Comparison of ENCODE assay signal across 13 cellular contexts in genomic region chr2:237706257-237706656, GRCh38.
A peak's percentile ranks its signal among the peaks of the same experiment; 100 is the strongest.
DNase-seq lines count a peak whose midpoint lies in the region; ATAC-seq, FAIRE-seq and TF ChIP-seq lines count a peak whose summit lies in the region.
"Had no signal": no experiment of that assay in that cellular context is flagged by ENCODE, and none has a peak within 500 bp of the region (broad histone marks: within the 10 kb centered on the region; RNA-seq: fewer than 3 reads in every experiment).

No MANE protein-coding gene starts in this region.

- H3K9me3 ChIP-seq in CD4-positive, alpha-beta memory T cell (ENCODE audit: control insufficient read depth in 1 of 2, low read length in 2 of 2) = no peaks in the 10 kb centered on the region
- H3K9me3 ChIP-seq in IMR-90 (ENCODE audit: control insufficient read depth, insufficient read depth, low read length) = no peaks in the 10 kb centered on the region
- H3K9me3 ChIP-seq in H1 (ENCODE audit: insufficient read depth in 2 of 2, low read depth in 1 of 2, low read length in 1 of 2) = no peaks in the 10 kb centered on the region
- H3K9me3 ChIP-seq in skeletal muscle tissue (ENCODE audit: control insufficient read depth in 3 of 3, low read length in 3 of 3) = no peaks in the 10 kb centered on the region
- H3K9me3 ChIP-seq in SJCRH30 (replicated peaks) = no peaks in the 10 kb centered on the region
- H3K9me3 ChIP-seq in pancreas = no peaks in the 10 kb centered on the region
- H3K9me3 ChIP-seq: Caco-2 had no signal

- DNase-seq in CD4-positive, alpha-beta memory T cell = no peak
- DNase-seq in IMR-90 (no peak), H1 (ENCODE audit: low read depth in 1 of 2, low spot score in 2 of 2) (no peak), SJCRH30 (no peak), NCI-H2196 treated with DMSO at 0.1 percent for 48 hours (lab: John Stamatoyannopoulos, UW; ENCODE audit: unreplicated experiment) (no peak), pancreas (no peak)
- DNase-seq: Caco-2; KBM-7; mesendoderm; NCI-H1694; NCI-H774; stimulated activated naive CD4-positive, alpha-beta T cell had no signal

- WGBS in IMR-90 (ENCODE audit: extremely low coverage in 2 of 2, insufficient read length in 1 of 2), 2 experiments = 93% methylated on average over 5 of the region's 5 CpGs; no CpG with 5 or more reads in 1 of the 2 experiments
- WGBS in H1 (ENCODE audit: extremely low coverage in 1 of 2, insufficient coverage in 1 of 2, insufficient read length in 1 of 2, insufficient replicate concordance in 2 of 2, low coverage in 1 of 2, low lambda C conversion rate in 2 of 2, missing lambda C conversion rate in 1 of 2), 2 experiments = 90% methylated on average over 5 of the region's 5 CpGs; no CpG with 5 or more reads in 1 of the 2 experiments
- 95 to 96% methylated on average over 5 of the region's 5 CpGs for WGBS in pancreas, 2 donors

- H2BK12ac ChIP-seq in H1 (ENCODE audit: low read depth, low read length) = no peak overlapping the region

- no peak overlapping the region for H2BK15ac ChIP-seq in IMR-90 (ENCODE audit: low read depth, low read length)
- no peak overlapping the region for H2BK15ac ChIP-seq in H1 (ENCODE audit: low read length)

- peaks cover 71% of the 10 kb centered on the region for H3K4me1 ChIP-seq in CD4-positive, alpha-beta memory T cell (ENCODE audit: insufficient read depth, low read length)
- H3K4me1 ChIP-seq in IMR-90 (ENCODE audit: control insufficient read depth, insufficient read depth, low read length) = peaks cover 41% of the 10 kb centered on the region
- peaks cover 11 to 25% (median 21%) of the 10 kb centered on the region in 4 experiments for H3K4me1 ChIP-seq in H1 (replicated peaks in 1 of 4; ENCODE audit: control insufficient read depth in 3 of 4, insufficient read depth in 4 of 4, low read length in 3 of 4)
- peaks cover 68 to 78% (median 78%) of the 10 kb centered on the region in 3 donors for H3K4me1 ChIP-seq in skeletal muscle tissue (ENCODE audit: control insufficient read depth in 3 of 3, insufficient read depth in 3 of 3, low read length in 3 of 3)
- H3K4me1 ChIP-seq in SJCRH30 = peaks cover 23% of the 10 kb centered on the region
- H3K4me1 ChIP-seq in pancreas = peaks cover 7 to 22% (median 16%) of the 10 kb centered on the region in 3 donors

- in situ Hi-C loops in IMR-90 (cut with MboI; ENCODE audit: low sequenced_read_pairs) = no loop called here

- H3K27me3 Mint-ChIP-seq in CD4-positive, alpha-beta memory T cell = no peaks in the 10 kb centered on the region

- peak overlapping the region; percentile 47 to 96 (median 92) for H3K27ac Mint-ChIP-seq in CD4-positive, alpha-beta memory T cell

- no peaks in the 10 kb centered on the region for H3K23me2 ChIP-seq in H1 (ENCODE audit: low read depth, low read length)

- H3K4me2 ChIP-seq in IMR-90 (ENCODE audit: low read depth, low read length) = no peak overlapping the region
- no peak overlapping the region for H3K4me2 ChIP-seq in H1 (ENCODE audit: insufficient read depth in 1 of 2, low read depth in 2 of 2, low read length in 2 of 2)

- CTCF ChIA-PET in CD4-positive, alpha-beta memory T cell (lab: Charles Lee; ENCODE audit: partially characterized antibody) = interaction anchor here (3.9 to 8.0 kb wide), 3 partner anchors 9 to 39 kb away, joined by 16 to 82 read pairs (median 30); no protein-coding TSS in a partner anchor
- CTCF ChIA-PET in IMR-90 (lab: Yijun Ruan, JAX) = interaction anchor here (0.6 kb wide), 1 partner anchor 17 kb away, joined by 3 read pairs; no protein-coding TSS in a partner anchor
- CTCF ChIA-PET in H1 (lab: Charles Lee; ENCODE audit: partially characterized antibody) = interaction anchor here (1.2 to 1.7 kb wide), 2 partner anchors 18 to 25 kb away, joined by 3 to 4 read pairs; no protein-coding TSS in a partner anchor

- H3K14ac ChIP-seq in IMR-90 (replicated peaks; ENCODE audit: low read depth, low read length) = no peak overlapping the region
- H3K14ac ChIP-seq in H1 (ENCODE audit: insufficient read length) = no peak overlapping the region

- H2BK120ac ChIP-seq in IMR-90 (ENCODE audit: low read depth, low read length) (no peak overlapping the region), H1 (replicated peaks; ENCODE audit: low read depth, low read length) (no peak overlapping the region)

- H3K79me1 ChIP-seq in IMR-90 (ENCODE audit: low read depth in 1 of 2, low read length in 2 of 2) = peaks cover 5 to 94% of the 10 kb centered on the region in 2 experiments
- H3K79me1 ChIP-seq in H1 (ENCODE audit: low read depth, low read length) = peaks cover 17% of the 10 kb centered on the region

- H3K79me2 ChIP-seq in H1 (ENCODE audit: control insufficient read depth in 1 of 2, insufficient read depth in 2 of 2, low read length in 2 of 2) = peaks cover 0 to 58% of the 10 kb centered on the region in 2 experiments; a peak in 2 of 4 replicates

- no peak overlapping the region for H2AK9ac ChIP-seq in IMR-90 (replicated peaks; ENCODE audit: low read depth, low read length, poor library complexity)

- no peak overlapping the region for H3K56ac ChIP-seq in IMR-90 (ENCODE audit: extremely low read depth, insufficient read depth, low read length)
- no peak overlapping the region for H3K56ac ChIP-seq in H1 (replicated peaks; ENCODE audit: insufficient read length, low read depth, low read length)

- no TSS peak for BruUV-seq in IMR-90 (replicated peaks; lab: Mats Ljungman, UMichigan)

- H3K4ac ChIP-seq in IMR-90 (ENCODE audit: low read depth, low read length) = no peak overlapping the region; the same call in 1 of the 2 replicates
- H3K4ac ChIP-seq in H1 (replicated peaks; ENCODE audit: insufficient read length, low read depth, low read length) = no peak overlapping the region

- H2AK5ac ChIP-seq in IMR-90 (ENCODE audit: low read depth, low read length) = peak overlapping the region; percentile 30; the same call in 1 of the 2 replicates
- peak overlapping the region; percentile 91; the same call in 1 of the 2 replicates for H2AK5ac ChIP-seq in H1 (ENCODE audit: low read depth, low read length)

- no peak for FAIRE-seq in H1 (lab: Jason Lieb, UNC)
- FAIRE-seq in pancreas (lab: Jason Lieb, UNC) = no peak

- peaks cover 52 to 84% (median 71%) of the 10 kb centered on the region in 4 donors for H3K4me1 Mint-ChIP-seq in CD4-positive, alpha-beta memory T cell

- H3K4me3 Mint-ChIP-seq in CD4-positive, alpha-beta memory T cell = peak overlapping the region in 6 of 8 donors; percentile 10 to 73 (median 42)

- H3K9me3 Mint-ChIP-seq in CD4-positive, alpha-beta memory T cell = peaks cover 0 to 3% (median 0%) of the 10 kb centered on the region in 8 donors

- peaks cover 7 to 48% of the 10 kb centered on the region in 2 donors for H3K36me3 Mint-ChIP-seq in CD4-positive, alpha-beta memory T cell

- no peak for TF ChIP-seq EP300 in H1 (IDR thresholded peaks at IDR 0.05; ENCODE audit: borderline replicate concordance in 1 of 2, low read depth in 2 of 2, low read length in 2 of 2)

- peak overlapping the region; percentile 27 for H3K27ac ChIP-seq in CD4-positive, alpha-beta memory T cell (ENCODE audit: low read depth, low read length)
- H3K27ac ChIP-seq in IMR-90 (ENCODE audit: insufficient read depth, low read length) = no peak overlapping the region
- H3K27ac ChIP-seq in H1 (ENCODE audit: low read depth, low read length) = no peak overlapping the region
- peak overlapping the region; percentile 42 for H3K27ac ChIP-seq in skeletal muscle tissue (ENCODE audit: low read depth, low read length)
- no peak overlapping the region for H3K27ac ChIP-seq in SJCRH30
- H3K27ac ChIP-seq in pancreas = no peak overlapping the region

- peaks cover 16% of the 10 kb centered on the region for H3K36me3 ChIP-seq in CD4-positive, alpha-beta memory T cell (ENCODE audit: insufficient read depth, low read length)
- H3K36me3 ChIP-seq in IMR-90 (ENCODE audit: control insufficient read depth, insufficient read depth, low read length) = peaks cover 11% of the 10 kb centered on the region
- no peaks in the 10 kb centered on the region for H3K36me3 ChIP-seq in H1 (ENCODE audit: control insufficient read depth in 2 of 4, insufficient read depth in 4 of 4, low read length in 3 of 4)
- peaks cover 2 to 11% (median 6%) of the 10 kb centered on the region in 3 donors for H3K36me3 ChIP-seq in skeletal muscle tissue (ENCODE audit: control insufficient read depth in 3 of 3, insufficient read depth in 3 of 3, low read length in 3 of 3)
- peaks cover 17% of the 10 kb centered on the region; the same call in 1 of the 2 replicates for H3K36me3 ChIP-seq in SJCRH30
- H3K36me3 ChIP-seq in pancreas = no peaks in the 10 kb centered on the region

- H2BK20ac ChIP-seq in IMR-90 (ENCODE audit: low read depth, low read length) = no peak overlapping the region
- H2BK20ac ChIP-seq in H1 (ENCODE audit: low read length) = no peak overlapping the region

- no peak overlapping the region for H4K91ac ChIP-seq in IMR-90 (ENCODE audit: insufficient read depth, low read depth, low read length)
- H4K91ac ChIP-seq in H1 (replicated peaks; ENCODE audit: insufficient read length, low read length) = no peak overlapping the region

- ATAC-seq in IMR-90 (ENCODE audit: low read depth) (no peak), pancreas (no peak)

- H2AFZ ChIP-seq in IMR-90 (replicated peaks; ENCODE audit: low read length, poor library complexity) = no peak overlapping the region
- H2AFZ ChIP-seq in H1 (ENCODE audit: low read length) = no peak overlapping the region

- H3K9ac ChIP-seq in IMR-90 (ENCODE audit: low read depth, low read length) = no peak overlapping the region
- no peak overlapping the region for H3K9ac ChIP-seq in H1 (replicated peaks in 1 of 4; ENCODE audit: extremely low read depth in 1 of 4, low read depth in 3 of 4, low read length in 3 of 4)
- H3K9ac ChIP-seq in skeletal muscle tissue (ENCODE audit: low read depth in 1 of 3, low read length in 3 of 3) = no peak overlapping the region

- dilution Hi-C loops in IMR-90 (cut with HindIII; ENCODE audit: low sequenced_read_pairs, unreplicated experiment) = no loop called here

- no peak overlapping the region for H4K8ac ChIP-seq in IMR-90 (ENCODE audit: low read depth in 2 of 2, low read length in 2 of 2)
- no peak overlapping the region for H4K8ac ChIP-seq in H1 (ENCODE audit: extremely low read depth, insufficient read depth, low read length)

- H3K18ac ChIP-seq in IMR-90 (ENCODE audit: low read depth, low read length) (no peak overlapping the region), H1 (ENCODE audit: extremely low read depth, low read length) (no peak overlapping the region)

- POLR2A ChIA-PET in CD4-positive, alpha-beta memory T cell (lab: Charles Lee; ENCODE audit: partially characterized antibody) = interaction anchor here (1.7 to 15.1 kb wide), 2 partner anchors 14 to 33 kb away, joined by 5 to 210 read pairs; no protein-coding TSS in a partner anchor
- POLR2A ChIA-PET in IMR-90 (lab: Charles Lee; ENCODE audit: unreplicated experiment) = no interaction called here
- POLR2A ChIA-PET in H1 (lab: Charles Lee; ENCODE audit: partially characterized antibody) = no interaction called here

- H4K5ac ChIP-seq in IMR-90 (ENCODE audit: low read depth, low read length) (no peak overlapping the region), H1 (ENCODE audit: insufficient read length, low read depth, low read length) (no peak overlapping the region)

- H2BK5ac ChIP-seq in IMR-90 (ENCODE audit: low read depth, low read length, poor library complexity, severe bottlenecking) = no peak overlapping the region
- H2BK5ac ChIP-seq in H1 (ENCODE audit: low read depth, low read length) = peak overlapping the region; percentile 39; the same call in 1 of the 2 replicates

- intact Hi-C loops in CD4-positive, alpha-beta memory T cell (cut with micrococcal nuclease) = loop anchor here (5.0 kb wide), 1 partner anchor 34 kb away; no protein-coding TSS in a partner anchor
- intact Hi-C loops in IMR-90 (cut with micrococcal nuclease) = no loop called here
- intact Hi-C loops in pancreas (cut with DNase I) = no loop called here

- no peak for TF ChIP-seq RAD21 in IMR-90 (IDR thresholded peaks at IDR 0.05; ENCODE audit: low read length)
- no peak for TF ChIP-seq RAD21 in H1 (IDR thresholded peaks at IDR 0.05 in 1 of 2, conservative IDR thresholded peaks at IDR 0.05 in 1 of 2; ENCODE audit: low read depth in 2 of 2, low read length in 2 of 2)

- H3K23ac ChIP-seq in IMR-90 (ENCODE audit: low read depth, low read length) (no peak overlapping the region), H1 (ENCODE audit: insufficient read length) (no peak overlapping the region)

- H3K9me1 ChIP-seq in IMR-90 (ENCODE audit: insufficient read depth, low read length) = peaks cover 33% of the 10 kb centered on the region

- no peaks in the 10 kb centered on the region for H3K27me3 ChIP-seq in CD4-positive, alpha-beta memory T cell (ENCODE audit: insufficient read depth, low read length)
- H3K27me3 ChIP-seq in IMR-90 (ENCODE audit: control insufficient read depth, insufficient read depth, low read length) = no peaks in the 10 kb centered on the region
- H3K27me3 ChIP-seq in H1 (replicated peaks in 1 of 4; ENCODE audit: control insufficient read depth in 3 of 4, extremely low read depth in 1 of 4, insufficient read depth in 3 of 4, low read length in 3 of 4) = no peaks in the 10 kb centered on the region
- H3K27me3 ChIP-seq in skeletal muscle tissue (ENCODE audit: control insufficient read depth in 3 of 3, insufficient read depth in 3 of 3, low read length in 3 of 3) = no peaks in the 10 kb centered on the region
- no peaks in the 10 kb centered on the region for H3K27me3 ChIP-seq in SJCRH30
- H3K27me3 ChIP-seq in pancreas = no peaks in the 10 kb centered on the region

- TF ChIP-seq POLR2A in IMR-90 (IDR thresholded peaks at IDR 0.05; ENCODE audit: low read depth, low read length) (no peak), H1 (IDR thresholded peaks at IDR 0.05; ENCODE audit: control extremely low read depth in 1 of 2, low read depth in 2 of 2, low read length in 2 of 2) (no peak)

- H3K4me3 ChIP-seq in CD4-positive, alpha-beta memory T cell (ENCODE audit: low read length in 2 of 2) = no peak overlapping the region
- H3K4me3 ChIP-seq in IMR-90 (ENCODE audit: insufficient read depth, low read depth, low read length) (no peak overlapping the region), H1 (ENCODE audit: extremely low read depth in 1 of 4, insufficient read depth in 2 of 4, low read depth in 3 of 4, low read length in 4 of 4) (no peak overlapping the region), skeletal muscle tissue (ENCODE audit: low read length in 3 of 3) (no peak overlapping the region), SJCRH30 (no peak overlapping the region), pancreas (no peak overlapping the region)

- TF ChIP-seq CTCF in IMR-90 (conservative IDR thresholded peaks at IDR 0.05; ENCODE audit: low read depth, low read length) (no peak), H1 (IDR thresholded peaks at IDR 0.05; ENCODE audit: control extremely low read depth in 1 of 3, insufficient read depth in 1 of 3, low read depth in 1 of 3, low read length in 3 of 3) (no peak), pancreas (IDR thresholded peaks at IDR 0.05) (no peak)

- peaks cover 89% of the 10 kb centered on the region for H4K20me1 ChIP-seq in IMR-90 (ENCODE audit: insufficient read depth, low read length)
- H4K20me1 ChIP-seq in H1 (replicated peaks in 1 of 2; ENCODE audit: control insufficient read depth in 1 of 2, insufficient read depth in 2 of 2, low read length in 2 of 2) = peaks cover 3 to 12% of the 10 kb centered on the region in 2 experiments

Comparison
In these comparisons a context has a peak if more than half of its experiments do, and no peak if none do; other contexts are left out.
1. H3K27ac ChIP-seq: peak in CD4-positive, alpha-beta memory T cell (single experiment) and skeletal muscle tissue (single experiment); none in IMR-90 (single experiment), H1 (single experiment), SJCRH30 (single experiment) and pancreas (0 of 4).